Comparison of ENCODE assay signal across 25 cellular contexts in the genomic region with DNA sequence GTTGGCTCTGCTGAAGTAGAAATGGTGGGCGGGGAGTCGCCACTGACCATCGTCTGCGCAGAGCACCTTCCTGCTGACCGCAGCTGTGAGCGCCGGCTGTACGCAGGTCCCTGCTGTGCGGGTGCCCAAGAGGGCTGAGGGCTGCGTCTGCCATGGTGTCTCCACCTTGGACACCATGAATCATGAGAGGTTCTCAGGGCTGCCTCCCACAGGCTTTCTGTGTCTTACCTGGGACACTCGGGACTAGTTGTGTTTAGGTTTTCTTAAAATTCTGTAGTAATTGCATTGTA. TPM values are rescaled to one million over a fixed set of nuclear protein-coding genes. Genes with fewer than 3 reads are reported as not detected.
DNase-seq lines count a peak whose midpoint lies in the region; ATAC-seq and TF ChIP-seq lines count a peak whose summit lies in the region.
"Had no signal": no experiment of that assay in that cellular context is flagged by ENCODE, and none has a peak within 500 bp of the region (broad histone marks: within the 10 kb centered on the region; RNA-seq: fewer than 3 reads in every experiment).

No MANE protein-coding gene starts in this region.

- peak overlapping the region in 2 of 4 donors; percentile 8 to 23 for H3K4me3 ChIP-seq in esophagus muscularis mucosa
- peak overlapping the region; percentile 62 for H3K4me3 ChIP-seq in thoracic aorta
- no peak overlapping the region for H3K4me3 ChIP-seq in dorsolateral prefrontal cortex
- H3K4me3 ChIP-seq: K562, SJCRH30 had no signal

- no peak overlapping the region for H3K4me3 Mint-ChIP-seq in osteocyte (ENCODE audit: unreplicated experiment)
- H3K4me3 Mint-ChIP-seq: activated naive CD8-positive, alpha-beta T cell treated with anti-CD3 and anti-CD28 coated beads, Interleukin-2, amount 10 ng/mL, durations not matched to agents 7 days and 5 days; B cell; CD8-positive, alpha-beta T cell; dendritic cell treated with granulocyte-macrophage colony-stimulating factor and Interleukin-4, amounts not matched to agents 40 ng/mL and 50 ng/mL, for 4 days; endodermal cell; neural crest cell had no signal

- ATAC-seq in thoracic aorta (ENCODE audit: insufficient number of reproducible peaks, low FRiP score, low read depth) = no peak
- ATAC-seq in GM18520 (IDR thresholded peaks at IDR 0.05; ENCODE audit: unreplicated experiment) = no peak
- ATAC-seq: CD8-positive, alpha-beta T cell; K562 had no signal

- H3K9me3 Mint-ChIP-seq in osteocyte (ENCODE audit: unreplicated experiment) = no peaks in the 10 kb centered on the region
- H3K9me3 Mint-ChIP-seq: activated naive CD8-positive, alpha-beta T cell treated with anti-CD3 and anti-CD28 coated beads, Interleukin-2, amount 10 ng/mL, durations not matched to agents 7 days and 5 days; CD8-positive, alpha-beta T cell; dendritic cell treated with granulocyte-macrophage colony-stimulating factor and Interleukin-4, amounts not matched to agents 40 ng/mL and 50 ng/mL, for 4 days; endodermal cell; neural crest cell had no signal

- TF ChIP-seq EP300 in esophagus muscularis mucosa (IDR thresholded peaks at IDR 0.05) = no peak

- H3K36me3 ChIP-seq in esophagus muscularis mucosa (peaks cover 0 to 58% (median 42%) of the 10 kb centered on the region in 4 donors), thoracic aorta (peaks cover 2% of the 10 kb centered on the region)
- H3K36me3 ChIP-seq: SJCRH30 had no signal

- H3K27ac Mint-ChIP-seq in osteocyte (ENCODE audit: unreplicated experiment) = peak overlapping the region; percentile 68
- H3K27ac Mint-ChIP-seq: activated naive CD8-positive, alpha-beta T cell treated with anti-CD3 and anti-CD28 coated beads, Interleukin-2, amount 10 ng/mL, durations not matched to agents 7 days and 5 days; B cell; CD8-positive, alpha-beta T cell; dendritic cell treated with granulocyte-macrophage colony-stimulating factor and Interleukin-4, amounts not matched to agents 40 ng/mL and 50 ng/mL, for 4 days; endodermal cell had no signal

- H3K27ac ChIP-seq in VCaP (peak overlapping the region; percentile 58), esophagus muscularis mucosa (replicated peaks in 1 of 4) (peak overlapping the region; percentile 86 to 87 (median 86)), thoracic aorta (peak overlapping the region; percentile 72 to 87), dorsolateral prefrontal cortex (peak overlapping the region in 11 of 59 donors; percentile 19 to 83 (median 50))
- H3K27ac ChIP-seq: SJCRH30 had no signal

- H3K9me3 ChIP-seq in esophagus muscularis mucosa (no peaks in the 10 kb centered on the region), thoracic aorta (no peaks in the 10 kb centered on the region)
- H3K9me3 ChIP-seq: SJCRH30 had no signal

- H3K27me3 Mint-ChIP-seq in osteocyte (ENCODE audit: unreplicated experiment) = no peaks in the 10 kb centered on the region
- H3K27me3 Mint-ChIP-seq: activated naive CD8-positive, alpha-beta T cell treated with anti-CD3 and anti-CD28 coated beads, Interleukin-2, amount 10 ng/mL, durations not matched to agents 7 days and 5 days; B cell; dendritic cell treated with granulocyte-macrophage colony-stimulating factor and Interleukin-4, amounts not matched to agents 40 ng/mL and 50 ng/mL, for 4 days had no signal

- H3K27me3 ChIP-seq in esophagus muscularis mucosa = no peaks in the 10 kb centered on the region
- H3K27me3 ChIP-seq in thoracic aorta (replicated peaks; ENCODE audit: insufficient read depth) = no peaks in the 10 kb centered on the region
- H3K27me3 ChIP-seq in dorsolateral prefrontal cortex = no peaks in the 10 kb centered on the region
- H3K27me3 ChIP-seq: SJCRH30 had no signal

- peaks cover 31% of the 10 kb centered on the region for H3K4me1 Mint-ChIP-seq in osteocyte (ENCODE audit: unreplicated experiment)
- H3K4me1 Mint-ChIP-seq: activated naive CD8-positive, alpha-beta T cell treated with anti-CD3 and anti-CD28 coated beads, Interleukin-2, amount 10 ng/mL, durations not matched to agents 7 days and 5 days; B cell; endodermal cell; neural crest cell had no signal

- DNase-seq in esophagus muscularis mucosa (ENCODE audit: extremely low spot score) (no peak), osteocyte (ENCODE audit: extremely low spot score, unreplicated experiment) (no peak), thoracic aorta (ENCODE audit: low spot score) (no peak), dorsolateral prefrontal cortex (no peak), NCI-H345 treated with DMSO at 0.1 percent for 48 hours (lab: John Stamatoyannopoulos, UW; ENCODE audit: unreplicated experiment) (no peak)
- DNase-seq: ACHN; activated CD4-positive, alpha-beta T cell treated with anti-CD3 and anti-CD28 coated beads for 48 hours; activated effector memory CD4-positive, alpha-beta T cell treated with anti-CD3 and anti-CD28 coated beads, Interleukin-2, amount 50 U/mL, for 16 hours; activated naive CD8-positive, alpha-beta T cell treated with anti-CD3 and anti-CD28 coated beads, Interleukin-2, amount 10 ng/mL, durations not matched to agents 7 days and 5 days; activated T-cell treated with anti-CD3 and anti-CD28 coated beads for 4 hours; CD8-positive, alpha-beta T cell; central memory CD4-positive, alpha-beta T cell; endodermal cell; NCI-H1048; NCI-H510A; SJCRH30; stimulated activated CD4-positive, alpha-beta T cell treated with anti-CD3 and anti-CD28 coated beads, Interleukin-4, amount 100 ng/mL, for 1 hour; SW 1271; T1000 had no signal

- WGBS in esophagus muscularis mucosa = 58% methylated on average over 11 of the region's 11 CpGs

- H3K36me3 Mint-ChIP-seq in osteocyte (ENCODE audit: unreplicated experiment) = peaks cover 18% of the 10 kb centered on the region

- no peak for TF ChIP-seq POLR2A in esophagus muscularis mucosa (IDR thresholded peaks at IDR 0.05; ENCODE audit: low read depth)

- no peak for TF ChIP-seq CTCF in VCaP (conservative IDR thresholded peaks at IDR 0.05)
- TF ChIP-seq CTCF in esophagus muscularis mucosa (IDR thresholded peaks at IDR 0.05) = no peak
- TF ChIP-seq CTCF in osteocyte (IDR thresholded peaks at IDR 0.05) = no peak
- TF ChIP-seq CTCF in thoracic aorta (IDR thresholded peaks at IDR 0.05) = no peak
- no peak for TF ChIP-seq CTCF in dorsolateral prefrontal cortex (IDR thresholded peaks at IDR 0.05 in 54 of 56, conservative IDR thresholded peaks at IDR 0.05 in 2 of 56; ENCODE audit: low read depth in 1 of 56, partially characterized antibody in 56 of 56)

- H3K4me1 ChIP-seq in esophagus muscularis mucosa (peaks cover 27 to 47% (median 40%) of the 10 kb centered on the region in 4 donors), thoracic aorta (ENCODE audit: control insufficient read depth in 1 of 2, low read depth in 2 of 2) (peaks cover 0 to 22% of the 10 kb centered on the region in 2 donors)
- H3K4me1 ChIP-seq: SJCRH30 had no signal

- intact Hi-C loops in esophagus muscularis mucosa (cut with DNase I) (loop anchor here (5.0 to 10.0 kb wide), 2 partner anchors 107 to 255 kb away; a partner anchor contains a TSS), dorsolateral prefrontal cortex (cut with DNase I) (loop anchor here in 1 of 2 donors (2.0 to 10.0 kb wide), 2 partner anchors 247 to 449 kb away; no protein-coding TSS in a partner anchor)

RNA-seq across cellular contexts. Expression of a gene that starts 44.9 kb away (rescaled TPM):
- total RNA-seq in esophagus muscularis mucosa = 10 to 100 TPM; 15.4 to 46.9 (median 31.4) TPM
- total RNA-seq in osteocyte = 10.9 and 12.0 TPM in 2 replicates
- total RNA-seq in thoracic aorta = 10 to 100 TPM; 15.6 to 18.4 TPM
- 100 to 1,000 TPM; 131 to 616 (median 457) TPM for total RNA-seq in dorsolateral prefrontal cortex

RNA-seq across cellular contexts. Expression of a gene that starts 45.5 kb away (rescaled TPM):
- 10 to 100 TPM; 21.2 to 32.7 (median 29.4) TPM for total RNA-seq in esophagus muscularis mucosa
- 28.1 and 36.9 TPM in 2 replicates for total RNA-seq in osteocyte
- total RNA-seq in thoracic aorta = 10 to 100 TPM; 16.7 to 23.4 TPM
- total RNA-seq in dorsolateral prefrontal cortex = 10 to 100 TPM; 12.7 to 37.3 (median 20.9) TPM
